9 cellular contexts compared by ENCODE assay signal in genomic region chr7:106064836-106065559, GRCh38. TPM values are rescaled to one million over a fixed set of nuclear protein-coding genes. Genes with fewer than 3 reads are reported as not detected.
DNase-seq lines count a peak whose midpoint lies in the region; ATAC-seq and TF ChIP-seq lines count a peak whose summit lies in the region.
"Had no signal": no experiment of that assay in that cellular context is flagged by ENCODE, and none has a peak within 500 bp of the region (broad histone marks: within the 10 kb centered on the region; RNA-seq: fewer than 3 reads in every experiment).

No MANE protein-coding gene starts in this region.

- no peaks in the 10 kb centered on the region for H3K27me3 ChIP-seq in left lung
- H3K27me3 ChIP-seq in thoracic aorta (replicated peaks; ENCODE audit: insufficient read depth): no peaks in the 10 kb centered on the region

- H3K9me3 ChIP-seq in left lung (no peaks in the 10 kb centered on the region), thoracic aorta (no peaks in the 10 kb centered on the region)

- no peak overlapping the region for H3K4me3 ChIP-seq in left lung
- peak overlapping the region; percentile 62 for H3K4me3 ChIP-seq in thoracic aorta

- intact Hi-C loops in left lung (cut with DNase I): no loop called here

- ATAC-seq in left lung (peak; percentile 85), thoracic aorta (ENCODE audit: insufficient number of reproducible peaks, low FRiP score, low read depth) (peak; percentile 93), HG02973 (IDR thresholded peaks at IDR 0.05; ENCODE audit: unreplicated experiment) (no peak)

- H3K27ac ChIP-seq in left lung (peak overlapping the region; percentile 10 to 48), thoracic aorta (peak overlapping the region; percentile 54 to 71)
- H3K27ac ChIP-seq: HL-60 had no signal

- DNase-seq in DMS53 treated with DMSO at 0.1 percent for 48 hours (lab: John Stamatoyannopoulos, UW; ENCODE audit: unreplicated experiment) (peak; percentile 87), NCI-H2227 (lab: John Stamatoyannopoulos, UW; ENCODE audit: unreplicated experiment) (peak; percentile 54), cerebellum (ENCODE audit: low spot score) (peak; percentile 75), left lung (peak; percentile 81 to 82), thoracic aorta (ENCODE audit: low spot score) (peak; percentile 83), NAMALWA (ENCODE audit: low spot score) (no peak)
- DNase-seq in stimulated activated CD4-positive, alpha-beta T cell treated with anti-CD3 and anti-CD28 coated beads, Interleukin-1b, Interleukin-23, amount 100 ng/mL, for 48 hours: no peak

- H3K36me3 ChIP-seq in left lung: no peaks in the 10 kb centered on the region
- no peaks in the 10 kb centered on the region for H3K36me3 ChIP-seq in thoracic aorta

- peaks cover 10 to 17% of the 10 kb centered on the region in 2 donors for H3K4me1 ChIP-seq in left lung
- peaks cover 3 to 18% of the 10 kb centered on the region in 2 donors for H3K4me1 ChIP-seq in thoracic aorta (ENCODE audit: control insufficient read depth in 1 of 2, low read depth in 2 of 2)

- no peak for TF ChIP-seq CTCF in left lung (IDR thresholded peaks at IDR 0.05)
- TF ChIP-seq CTCF in thoracic aorta (IDR thresholded peaks at IDR 0.05): peak; percentile 22

RNA-seq across cellular contexts. Expression of gene SYPL1, which starts 47.1 kb away (rescaled TPM):
- total RNA-seq in cerebellum (24.7 TPM), left lung (10 to 100 TPM; 81.9 to 93.1 TPM), thoracic aorta (10 to 100 TPM; 47.1 to 82.1 TPM)

Comparison
In these comparisons a context has a peak if more than half of its experiments do, and no peak if none do; other contexts are left out.
1. DNase-seq: peak in DMS53 treated with DMSO at 0.1 percent for 48 hours (single experiment), NCI-H2227 (single experiment), cerebellum (single experiment), left lung (2 of 2) and thoracic aorta (single experiment); none in NAMALWA (single experiment) and stimulated activated CD4-positive, alpha-beta T cell treated with anti-CD3 and anti-CD28 coated beads, Interleukin-1b, Interleukin-23, amount 100 ng/mL, for 48 hours (single experiment).